Comparison of ENCODE assay signal across 9 cellular contexts in genomic region chr21:34669149-34669879, GRCh38. TPM values are rescaled to one million over a fixed set of nuclear protein-coding genes. Genes with fewer than 3 reads are reported as not detected.
DNase-seq lines count a peak whose midpoint lies in the region; ATAC-seq and TF ChIP-seq lines count a peak whose summit lies in the region.
"Had no signal": no experiment of that assay in that cellular context is flagged by ENCODE, and none has a peak within 500 bp of the region (broad histone marks: within the 10 kb centered on the region; RNA-seq: fewer than 3 reads in every experiment).

No MANE protein-coding gene starts in this region.

- H3K9me3 ChIP-seq in cardiac muscle cell (ENCODE audit: low read depth), result no peaks in the 10 kb centered on the region
- H3K9me3 ChIP-seq: neutrophil had no signal

- ATAC-seq in activated CD4-positive, CD25-positive, alpha-beta regulatory T cell treated with anti-CD3 and anti-CD28 coated beads, Interleukin-2, amount 50 U/mL, for 24 hours, result peak; percentile 35 to 55
- ATAC-seq in T-cell (replicated peaks in 1 of 4), result peak; percentile 66 to 77 (median 72)
- ATAC-seq in GM18520 (IDR thresholded peaks at IDR 0.05; ENCODE audit: unreplicated experiment), result no peak

- no peaks in the 10 kb centered on the region for H3K9me3 Mint-ChIP-seq in T-cell

- intact Hi-C loops in head of caudate nucleus (cut with DNase I), result no loop called here

- CTCF ChIA-PET in T-cell (lab: Charles Lee), result no interaction called here

- no peaks in the 10 kb centered on the region for H3K4me1 ChIP-seq in cardiac muscle cell (ENCODE audit: low read depth)

- no peak overlapping the region for H3K27ac Mint-ChIP-seq in T-cell

- H3K4me1 Mint-ChIP-seq in T-cell, result peaks cover 13 to 16% (median 14%) of the 10 kb centered on the region in 3 donors

- POLR2A ChIA-PET in T-cell (lab: Charles Lee), result no interaction called here

- H3K27me3 Mint-ChIP-seq in T-cell, result peaks cover 44 to 46% of the 10 kb centered on the region in 2 donors

- TF ChIP-seq CTCF in cardiac muscle cell (IDR thresholded peaks at IDR 0.05; ENCODE audit: low read depth, low read length), result no peak

- peaks cover 96% of the 10 kb centered on the region for H3K27me3 ChIP-seq in cardiac muscle cell

- no peaks in the 10 kb centered on the region for H3K36me3 ChIP-seq in cardiac muscle cell
- H3K36me3 ChIP-seq: neutrophil had no signal

- no peak for DNase-seq in activated CD4-positive, CD25-positive, alpha-beta regulatory T cell treated with anti-CD3 and anti-CD28 coated beads, Interleukin-2, amount 50 U/mL, for 72 hours
- peak in 8 of 34 experiments; percentile 5 to 21 (median 12) for DNase-seq in T-cell
- DNase-seq in cardiac muscle cell (ENCODE audit: low read depth in 1 of 2, low spot score in 1 of 2), result peak in 1 of 2 donors; percentile 12
- no peak for DNase-seq in skeletal muscle cell (ENCODE audit: low read depth)
- no peak for DNase-seq in Ammon's horn (ENCODE audit: low spot score)
- DNase-seq in head of caudate nucleus, result no peak

- no peak overlapping the region for H3K27ac ChIP-seq in cardiac muscle cell
- H3K27ac ChIP-seq: neutrophil had no signal

- H3K4me3 ChIP-seq in cardiac muscle cell, result peak overlapping the region; percentile 15
- H3K4me3 ChIP-seq in skeletal muscle cell (ENCODE audit: low read depth, low read length), result peak overlapping the region; percentile 21

- H3K36me3 Mint-ChIP-seq in T-cell, result no peaks in the 10 kb centered on the region

- H3K4me3 Mint-ChIP-seq in T-cell, result peak overlapping the region; percentile 36 to 73 (median 50)

RNA-seq across cellular contexts. Expression of gene CLIC6, which starts 0.5 kb away (rescaled TPM):
- total RNA-seq in T-cell (under 1 TPM; 0.10 to 0.98 (median 0.46) TPM), cardiac muscle cell (not detected in 2 replicates)
- not detected in 2 replicates for polyA plus RNA-seq in cardiac muscle cell

RNA-seq across cellular contexts. Expression of gene RCAN1, which starts 54.4 kb away (rescaled TPM):
- total RNA-seq in T-cell, result 1 to 10 TPM; 5.2 to 8.2 (median 5.8) TPM
- 47.4 and 48.4 TPM in 2 replicates for total RNA-seq in cardiac muscle cell
- polyA plus RNA-seq in cardiac muscle cell, result 96.2 and 104 TPM in 2 replicates
